In the genomic region with DNA sequence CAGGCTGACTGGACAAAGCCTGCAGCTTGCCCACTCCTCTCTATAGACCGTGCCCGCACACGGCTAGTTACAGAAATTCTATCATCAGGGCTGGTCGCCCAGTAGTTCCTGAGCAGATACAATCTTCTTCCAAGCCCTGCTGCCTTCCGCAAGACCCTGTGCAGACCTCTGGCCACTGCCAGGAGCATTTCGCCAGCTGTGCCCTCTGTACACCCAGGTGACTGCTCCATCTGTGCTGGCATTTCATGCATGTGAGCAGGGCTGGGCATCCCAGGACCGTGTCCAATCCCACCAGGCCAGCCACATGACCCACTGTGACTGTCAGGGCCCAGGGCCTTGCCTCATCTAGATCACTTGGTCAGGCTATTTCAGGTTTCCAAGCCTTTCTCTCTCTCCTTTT, we compare ENCODE assay signal across 1 cellular context.
TF ChIP-seq lines count a peak whose summit lies in the region.

No MANE protein-coding gene starts in this region.

TF ChIP-seq in H1, 55 proteins besides CTCF, POLR2A, EP300 and RAD21:
- TF ChIP-seq RFX5 (IDR thresholded peaks at IDR 0.05; ENCODE audit: borderline replicate concordance, low read depth, low read length) (no peak), RXRA (IDR thresholded peaks at IDR 0.05; ENCODE audit: insufficient read depth, low read depth, low read length) (no peak), SAP30 (IDR thresholded peaks at IDR 0.05; ENCODE audit: insufficient read depth, insufficient replicate concordance, low read length) (no peak), SIX5 (IDR thresholded peaks at IDR 0.05; ENCODE audit: low read depth, low read length) (no peak), KDM1A (IDR thresholded peaks at IDR 0.05; ENCODE audit: borderline replicate concordance, low read length) (no peak), GABPA (IDR thresholded peaks at IDR 0.05; ENCODE audit: borderline replicate concordance, insufficient read depth, low read length) (no peak)
